Comparison of ENCODE assay signal across 17 cellular contexts in the genomic region with DNA sequence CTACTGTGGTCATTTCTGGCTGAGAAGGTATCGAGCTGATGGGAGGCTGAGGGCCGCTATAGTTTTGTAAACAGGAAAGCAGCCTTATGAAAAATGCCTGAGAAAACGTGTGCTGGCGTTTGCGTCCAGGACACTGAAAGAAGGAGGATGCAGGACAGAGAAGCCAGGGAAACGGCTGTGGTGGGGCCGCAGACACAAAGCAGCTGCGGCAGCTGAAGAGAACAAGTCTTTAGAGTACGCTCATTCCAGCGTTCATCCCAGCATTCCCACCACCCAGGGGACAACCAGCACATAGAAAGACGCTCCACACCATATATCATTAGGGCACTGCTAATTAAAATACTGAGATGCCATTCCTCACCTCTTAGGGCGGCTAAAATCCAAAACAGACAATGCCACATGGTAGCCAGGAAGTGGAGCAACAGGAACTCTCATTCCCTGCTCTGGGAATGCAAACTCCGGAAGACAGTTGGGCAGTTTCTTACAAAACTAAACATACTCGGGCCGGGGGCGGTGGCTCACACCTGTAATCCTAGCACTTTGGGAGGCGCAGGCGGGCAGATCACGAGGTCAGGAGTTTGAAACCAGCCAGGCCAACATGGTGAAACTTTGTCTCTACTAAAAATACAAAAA. TPM values are rescaled to one million over a fixed set of nuclear protein-coding genes. Genes with fewer than 3 reads are reported as not detected.
DNase-seq lines count a peak whose midpoint lies in the region; ATAC-seq and TF ChIP-seq lines count a peak whose summit lies in the region.
"Had no signal": no experiment of that assay in that cellular context is flagged by ENCODE, and none has a peak within 500 bp of the region (broad histone marks: within the 10 kb centered on the region; RNA-seq: fewer than 3 reads in every experiment).

No MANE protein-coding gene starts in this region.

- ATAC-seq in CD8-positive, alpha-beta T cell: no peak
- ATAC-seq in gastroesophageal sphincter: no peak
- no peak for ATAC-seq in HG03045 (IDR thresholded peaks at IDR 0.05; ENCODE audit: unreplicated experiment)
- ATAC-seq: activated CD8-positive, alpha-beta T cell treated with anti-CD3 and anti-CD28 coated beads for 36 hours; activated naive CD8-positive, alpha-beta T cell treated with anti-CD3 and anti-CD28 coated beads, Interleukin-2, amount 50 U/mL, for 24 hours; activated T-cell treated with anti-CD3 and anti-CD28 coated beads, Interleukin-2, amount 50 U/mL, for 72 hours; left lobe of liver; natural killer cell had no signal

- peak overlapping the region; percentile 24 for H3K18ac ChIP-seq in neuronal stem cell (ENCODE audit: low read length)

- no peak for TF ChIP-seq POLR2A in gastroesophageal sphincter (IDR thresholded peaks at IDR 0.05)

- no peak overlapping the region for H2BK15ac ChIP-seq in neuronal stem cell (ENCODE audit: low read length)

- no peaks in the 10 kb centered on the region for H3K4me1 ChIP-seq in CD8-positive, alpha-beta T cell (ENCODE audit: insufficient read depth, low read length)
- H3K4me1 ChIP-seq in gastroesophageal sphincter (peaks cover 0 to 52% (median 11%) of the 10 kb centered on the region in 3 donors), neuronal stem cell (ENCODE audit: control insufficient read depth in 2 of 2, insufficient read depth in 1 of 2, low read depth in 1 of 2, low read length in 2 of 2) (peaks cover 26 to 27% of the 10 kb centered on the region in 2 donors)

- no peaks in the 10 kb centered on the region for H3K27me3 ChIP-seq in CD8-positive, alpha-beta T cell (ENCODE audit: insufficient read depth, low read length)
- no peaks in the 10 kb centered on the region for H3K27me3 ChIP-seq in gastroesophageal sphincter
- no peaks in the 10 kb centered on the region for H3K27me3 ChIP-seq in neuronal stem cell (ENCODE audit: control insufficient read depth in 3 of 3, insufficient read depth in 3 of 3, low read depth in 1 of 3, low read length in 3 of 3)

- H2BK120ac ChIP-seq in neuronal stem cell (ENCODE audit: low read depth, low read length): no peak overlapping the region

- H3K4me3 Mint-ChIP-seq in CD8-positive, alpha-beta T cell: no peak overlapping the region
- H3K4me3 Mint-ChIP-seq: activated CD8-positive, alpha-beta T cell treated with anti-CD3 and anti-CD28 coated beads for 36 hours; activated naive CD8-positive, alpha-beta T cell treated with anti-CD3 and anti-CD28 coated beads, Interleukin-2, amount 50 U/mL, for 24 hours; activated T-cell treated with anti-CD3 and anti-CD28 coated beads, Interleukin-2, amount 50 U/mL, for 72 hours; natural killer cell had no signal

- peak overlapping the region; percentile 60 for H3K27ac Mint-ChIP-seq in CD8-positive, alpha-beta T cell
- H3K27ac Mint-ChIP-seq: activated CD8-positive, alpha-beta T cell treated with anti-CD3 and anti-CD28 coated beads for 36 hours; activated naive CD8-positive, alpha-beta T cell treated with anti-CD3 and anti-CD28 coated beads, Interleukin-2, amount 50 U/mL, for 24 hours; activated T-cell treated with anti-CD3 and anti-CD28 coated beads, Interleukin-2, amount 50 U/mL, for 72 hours had no signal

- no peak overlapping the region for H4K8ac ChIP-seq in neuronal stem cell (ENCODE audit: low read depth, low read length)

- no peak overlapping the region for H4K91ac ChIP-seq in neuronal stem cell (ENCODE audit: low read depth, low read length, poor library complexity)

- 60 to 86% methylated on average over 6 to 17 of the region's 19 CpGs for whole genome bisulfite sequencing in gastroesophageal sphincter (ENCODE audit: low coverage in 1 of 2), 2 donors
- WGBS in neuronal stem cell (ENCODE audit: extremely low coverage in 2 of 2, insufficient read length in 2 of 2, insufficient replicate concordance in 1 of 2), 2 donors: no CpG with 5 or more reads among the region's 19 CpGs

- POLR2A ChIA-PET in CD8-positive, alpha-beta T cell (lab: Charles Lee): no interaction called here

- H3K4ac ChIP-seq in neuronal stem cell (ENCODE audit: low read length): no peak overlapping the region

- peaks cover 10% of the 10 kb centered on the region for H3K36me3 Mint-ChIP-seq in CD8-positive, alpha-beta T cell
- H3K36me3 Mint-ChIP-seq: natural killer cell had no signal

- intact Hi-C loops in CD8-positive, alpha-beta T cell (cut with DNase I, micrococcal nuclease): no loop called here
- intact Hi-C loops in posterior vena cava (cut with DNase I): loop anchor here in 1 of 2 donors (5.0 kb wide), 1 partner anchor 292 kb away; no protein-coding TSS in a partner anchor

- TF ChIP-seq CTCF in CD8-positive, alpha-beta T cell (IDR thresholded peaks at IDR 0.05): no peak
- TF ChIP-seq CTCF in gastroesophageal sphincter (IDR thresholded peaks at IDR 0.05): no peak

- H3K27ac ChIP-seq in CD8-positive, alpha-beta T cell (ENCODE audit: low read depth, low read length): no peak overlapping the region
- H3K27ac ChIP-seq in gastroesophageal sphincter (peak overlapping the region in 3 of 4 donors; percentile 21 to 68 (median 23)), neuronal stem cell (replicated peaks; ENCODE audit: low read length) (peak overlapping the region; percentile 48)
- H3K27ac ChIP-seq: WERI-Rb-1 had no signal

- no peak overlapping the region for H3K23ac ChIP-seq in neuronal stem cell (ENCODE audit: low read depth, low read length, poor library complexity)

- H3K4me3 ChIP-seq in CD8-positive, alpha-beta T cell (ENCODE audit: low read depth, low read length): no peak overlapping the region
- no peak overlapping the region for H3K4me3 ChIP-seq in gastroesophageal sphincter
- H3K4me3 ChIP-seq in neuronal stem cell (ENCODE audit: low read length in 2 of 2): no peak overlapping the region

- CTCF ChIA-PET in CD8-positive, alpha-beta T cell (lab: Charles Lee): interaction anchor here (1.2 to 1.3 kb wide), 2 partner anchors 14 to 39 kb away, joined by 3 to 4 read pairs; no protein-coding TSS in a partner anchor

- H3K79me1 ChIP-seq in neuronal stem cell (ENCODE audit: low read depth, low read length): peaks cover 6% of the 10 kb centered on the region

- H3K36me3 ChIP-seq in CD8-positive, alpha-beta T cell (ENCODE audit: insufficient read depth, low read length): peaks cover 5% of the 10 kb centered on the region
- H3K36me3 ChIP-seq in gastroesophageal sphincter (peaks cover 0 to 5% of the 10 kb centered on the region in 2 donors), neuronal stem cell (replicated peaks in 1 of 2; ENCODE audit: control insufficient read depth in 2 of 2, insufficient read depth in 2 of 2, low read length in 2 of 2) (peaks cover 0 to 13% of the 10 kb centered on the region in 2 donors)
- H3K36me3 ChIP-seq: WERI-Rb-1 had no signal

- H3K9ac ChIP-seq in neuronal stem cell (ENCODE audit: low read depth, low read length, poor library complexity): no peak overlapping the region

- no peaks in the 10 kb centered on the region for H3K9me3 ChIP-seq in CD8-positive, alpha-beta T cell (ENCODE audit: low read length)
- H3K9me3 ChIP-seq in gastroesophageal sphincter (no peaks in the 10 kb centered on the region), neuronal stem cell (replicated peaks in 1 of 2; ENCODE audit: control insufficient read depth in 2 of 2, insufficient read depth in 1 of 2, low read depth in 1 of 2, low read length in 2 of 2) (peaks cover 2 to 5% of the 10 kb centered on the region in 2 donors)

- no peak for DNase-seq in CD8-positive, alpha-beta T cell
- DNase-seq in neuronal stem cell (ENCODE audit: low spot score): no peak
- DNase-seq in posterior vena cava (ENCODE audit: low spot score): no peak
- DNase-seq in effector CD8-positive, alpha-beta T cell (lab: John Stamatoyannopoulos, UW): no peak
- DNase-seq in Kasumi-1 (lab: John Stamatoyannopoulos, UW): no peak
- DNase-seq: activated CD8-positive, alpha-beta T cell treated with anti-CD3 and anti-CD28 coated beads for 36 hours; activated naive CD8-positive, alpha-beta T cell treated with anti-CD3 and anti-CD28 coated beads, Interleukin-2, amount 50 U/mL, for 24 hours; activated T-cell treated with anti-CD3 and anti-CD28 coated beads, Interleukin-2, amount 50 U/mL, for 72 hours; central memory CD4-positive, alpha-beta T cell; COR-L47; natural killer cell; NCI-H187 treated with DMSO at 0.1 percent for 48 hours; WERI-Rb-1 had no signal

- peaks cover 37% of the 10 kb centered on the region for H3K4me1 Mint-ChIP-seq in CD8-positive, alpha-beta T cell (ENCODE audit: low read depth)

- no peak overlapping the region for H2AK5ac ChIP-seq in neuronal stem cell (ENCODE audit: low read depth, low read length)

- no peak overlapping the region for H3K4me2 ChIP-seq in neuronal stem cell (ENCODE audit: insufficient read depth, low read length, poor library complexity, severe bottlenecking)

- no peak overlapping the region for H3K14ac ChIP-seq in neuronal stem cell (ENCODE audit: low read length)

- no peaks in the 10 kb centered on the region for H3K27me3 Mint-ChIP-seq in CD8-positive, alpha-beta T cell (ENCODE audit: low read depth)
- H3K27me3 Mint-ChIP-seq: activated CD8-positive, alpha-beta T cell treated with anti-CD3 and anti-CD28 coated beads for 36 hours; activated naive CD8-positive, alpha-beta T cell treated with anti-CD3 and anti-CD28 coated beads, Interleukin-2, amount 50 U/mL, for 24 hours had no signal

- no peak for TF ChIP-seq EP300 in gastroesophageal sphincter (IDR thresholded peaks at IDR 0.05)

- H2BK5ac ChIP-seq in neuronal stem cell (ENCODE audit: low read length): no peak overlapping the region

- H2AFZ ChIP-seq in neuronal stem cell (ENCODE audit: low read length): no peak overlapping the region

- H3K9me3 Mint-ChIP-seq in CD8-positive, alpha-beta T cell: no peaks in the 10 kb centered on the region
- H3K9me3 Mint-ChIP-seq: activated CD8-positive, alpha-beta T cell treated with anti-CD3 and anti-CD28 coated beads for 36 hours; activated naive CD8-positive, alpha-beta T cell treated with anti-CD3 and anti-CD28 coated beads, Interleukin-2, amount 50 U/mL, for 24 hours; activated T-cell treated with anti-CD3 and anti-CD28 coated beads, Interleukin-2, amount 50 U/mL, for 72 hours; natural killer cell had no signal

- H2BK12ac ChIP-seq in neuronal stem cell (ENCODE audit: low read length): no peak overlapping the region

TF ChIP-seq in PFSK-1, 5 proteins besides CTCF, POLR2A, EP300 and RAD21 (continues in another document):
- 0 out of 2 replicates have a peak, but pooled peaks have one; percentile 76 for TF ChIP-seq SIN3A (IDR thresholded peaks at IDR 0.05; ENCODE audit: borderline replicate concordance, insufficient read depth, low read length)
- TF ChIP-seq POLR2AphosphoS5 (IDR thresholded peaks at IDR 0.05; ENCODE audit: low read depth, low read length): no peak
- no peak for TF ChIP-seq TAF1 (IDR thresholded peaks at IDR 0.05; ENCODE audit: borderline replicate concordance, insufficient read depth, low read length)
- no peak for TF ChIP-seq FOXP2 (optimal IDR thresholded peaks at IDR 0.05; ENCODE audit: borderline replicate concordance, extremely low read depth, extremely low read length, insufficient read depth)

RNA-seq across cellular contexts. Expression of gene GNA12, which starts 18.4 kb away (rescaled TPM):
- total RNA-seq in CD8-positive, alpha-beta T cell: 10 to 100 TPM; 17.0 to 17.7 TPM
- 55.8 TPM for polyA plus RNA-seq in PFSK-1 (2012; ENCODE audit: insufficient read length, low read depth)
- total RNA-seq in gastroesophageal sphincter (10 to 100 TPM; 22.5 to 63.2 (median 35.1) TPM), posterior vena cava (10 to 100 TPM; 59.8 to 65.8 TPM)
- polyA plus RNA-seq in neuronal stem cell (2013, experiment 1 of 2): 37.0 TPM
- 36.5 TPM for polyA plus RNA-seq in neuronal stem cell (2013, experiment 2 of 2)
